29 cellular contexts compared by ENCODE assay signal in the genomic region with DNA sequence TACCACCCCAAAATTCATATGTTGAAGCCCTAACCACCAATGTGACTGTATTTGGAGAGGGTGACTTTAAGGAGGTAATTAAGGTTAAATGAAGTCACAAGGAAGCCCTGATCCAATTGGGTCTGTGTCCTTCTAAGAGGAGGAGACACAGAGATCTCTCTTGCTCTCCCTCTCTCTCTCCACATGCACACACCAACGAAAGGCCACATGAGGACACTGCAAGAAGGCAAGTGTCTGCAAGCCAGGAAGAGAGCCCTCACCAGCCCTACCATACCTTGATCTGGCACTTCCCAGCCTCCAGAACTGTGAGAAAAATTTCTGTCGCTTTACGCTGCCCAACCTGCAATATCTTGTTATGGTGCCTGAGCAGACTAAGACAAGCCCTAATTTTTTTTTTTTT. TPM values are rescaled to one million over a fixed set of nuclear protein-coding genes. Genes with fewer than 3 reads are reported as not detected.
"Had no signal": no experiment of that assay in that cellular context is flagged by ENCODE, and none has a peak within 500 bp of the region (broad histone marks: within the 10 kb centered on the region; RNA-seq: fewer than 3 reads in every experiment).

No MANE protein-coding gene starts in this region.

- DNase-seq: activated CD4-positive, alpha-beta T cell treated with anti-CD3 and anti-CD28 coated beads for 48 hours; activated CD4-positive, alpha-beta T cell treated with anti-CD3 and anti-CD28 coated beads, Interleukin-2, amount 50 U/mL, for 48 hours; activated CD8-positive, alpha-beta memory T cell treated with anti-CD3 and anti-CD28 coated beads for 24 hours; activated effector memory CD4-positive, alpha-beta T cell treated with anti-CD3 and anti-CD28 coated beads, Interleukin-2, amount 50 U/mL, for 16 hours; activated naive CD4-positive, alpha-beta T cell treated with anti-CD3 and anti-CD28 coated beads for 36 hours; activated naive CD8-positive, alpha-beta T cell treated with anti-CD3 and anti-CD28 coated beads for 36 hours; adrenal gland; aorta; body of pancreas; dorsolateral prefrontal cortex; effector memory CD4-positive, alpha-beta T cell; foreskin melanocyte; heart right ventricle; naive thymus-derived CD8-positive, alpha-beta T cell; stimulated activated CD4-positive, alpha-beta T cell treated with anti-CD3 and anti-CD28 coated beads, Interleukin-1b, Interleukin-23, amount 100 ng/mL, for 48 hours; stimulated activated CD4-positive, alpha-beta T cell treated with anti-CD3 and anti-CD28 coated beads, Interleukin-4, amount 100 ng/mL, for 4 hours; stimulated activated CD8-positive, alpha-beta memory T cell treated with anti-CD3 and anti-CD28 coated beads, Interleukin-4, amount 100 ng/mL, for 48 hours; stimulated activated naive CD8-positive, alpha-beta T cell treated with anti-CD3 and anti-CD28 coated beads, Interleukin-15, amount 100 ng/mL, for 72 hours; substantia nigra; SW 1271; T-helper 9 cell; upper lobe of left lung had no signal

- H3K27ac ChIP-seq: adrenal gland, body of pancreas, coronary artery, dorsolateral prefrontal cortex, heart right ventricle, upper lobe of left lung, vagina, VCaP had no signal

- ATAC-seq: activated CD4-positive, CD25-positive, alpha-beta regulatory T cell treated with anti-CD3 and anti-CD28 coated beads, Interleukin-2, amount 50 U/mL, for 24 hours; body of pancreas; naive thymus-derived CD8-positive, alpha-beta T cell; stimulated activated memory B cell treated with anti-CD40 and anti-IgM and Interleukin-4, amounts not matched to agents 10 μg/mL and 1 μg/mL and 100 μg/mL, for 72 hours; stimulated activated naive CD8-positive, alpha-beta T cell treated with anti-CD3 and anti-CD28 coated beads, Interleukin-15, amount 100 ng/mL, for 72 hours had no signal

- FAIRE-seq: TTC549 had no signal

- H3K9me3 ChIP-seq: adrenal gland, body of pancreas, upper lobe of left lung, vagina had no signal

- H3K4me3 ChIP-seq: adrenal gland, body of pancreas, coronary artery, dorsolateral prefrontal cortex, heart right ventricle, smooth muscle cell, upper lobe of left lung, vagina had no signal

- H3K27me3 ChIP-seq: adrenal gland, body of pancreas, dorsolateral prefrontal cortex, heart right ventricle, upper lobe of left lung, vagina had no signal

- H3K36me3 ChIP-seq: adrenal gland, heart right ventricle, upper lobe of left lung, vagina had no signal

- H3K4me1 ChIP-seq: adrenal gland, body of pancreas, upper lobe of left lung, vagina had no signal

RNA-seq across cellular contexts. Expression of a gene that starts 56.0 kb away (rescaled TPM):
- polyA plus RNA-seq: naive thymus-derived CD8-positive, alpha-beta T cell had no signal
